ENCODE assay signal across 14 cellular contexts in the genomic region with DNA sequence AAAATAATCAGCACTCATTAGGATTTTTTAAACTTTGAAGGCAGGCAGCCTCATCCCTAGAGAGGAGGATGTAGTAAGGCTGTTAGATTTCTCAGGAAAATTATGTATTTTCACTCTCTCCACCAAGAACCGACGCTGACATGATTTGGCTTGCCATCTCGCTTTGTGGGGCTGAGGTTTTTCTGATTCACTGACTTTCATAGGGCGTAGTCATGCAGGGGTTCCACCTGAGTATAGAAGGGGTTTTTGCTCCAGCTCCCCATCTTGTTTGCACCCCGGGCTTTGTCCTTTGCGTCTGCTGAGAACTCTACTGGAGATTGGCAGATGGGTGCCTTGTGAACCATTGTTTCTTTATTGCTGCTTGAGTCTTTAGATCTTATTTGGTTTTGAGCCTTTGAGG.
DNase-seq lines count a peak whose midpoint lies in the region; ATAC-seq and TF ChIP-seq lines count a peak whose summit lies in the region.
"Had no signal": no experiment of that assay in that cellular context is flagged by ENCODE, and none has a peak within 500 bp of the region (broad histone marks: within the 10 kb centered on the region; RNA-seq: fewer than 3 reads in every experiment).

No MANE protein-coding gene starts in this region.

- no peaks in the 10 kb centered on the region for H3K36me3 ChIP-seq in OCI-LY3 (replicated peaks; ENCODE audit: low read depth, low read length)

- no peak overlapping the region for H3K9ac ChIP-seq in OCI-LY3 (ENCODE audit: low read length)
- H3K9ac ChIP-seq: GM23248 had no signal

- no peaks in the 10 kb centered on the region for H3K79me2 ChIP-seq in OCI-LY3 (ENCODE audit: low read length)

- H2AFZ ChIP-seq in OCI-LY3 (ENCODE audit: low read depth, low read length): no peak overlapping the region
- H2AFZ ChIP-seq: GM23248 had no signal

- H3K4me3 ChIP-seq in OCI-LY3 (ENCODE audit: low read length): no peak overlapping the region; the same call in 1 of the 2 replicates
- H3K4me3 ChIP-seq: GM23248, K562 had no signal

- peak overlapping the region; percentile 36 for H3K4me2 ChIP-seq in OCI-LY3 (ENCODE audit: low read length)

- no peaks in the 10 kb centered on the region for H3K9me3 ChIP-seq in OCI-LY3 (ENCODE audit: insufficient read depth, low read length)

- peaks cover 13% of the 10 kb centered on the region for H3K4me1 ChIP-seq in OCI-LY3 (ENCODE audit: low read length)

- H4K20me1 ChIP-seq in OCI-LY3 (ENCODE audit: insufficient read depth, low read length): no peaks in the 10 kb centered on the region

- TF ChIP-seq CTCF in OCI-LY3 (IDR thresholded peaks at IDR 0.05; ENCODE audit: low read depth, low read length): no peak

- no peaks in the 10 kb centered on the region for H3K27me3 ChIP-seq in OCI-LY3 (ENCODE audit: low read depth, low read length)

- no peak overlapping the region for H3K27ac ChIP-seq in OCI-LY3 (ENCODE audit: low read length)
- H3K27ac ChIP-seq: GM23248 had no signal

- ATAC-seq in GM18907 (IDR thresholded peaks at IDR 0.05; ENCODE audit: unreplicated experiment) (peak; percentile 45), HG02798 (IDR thresholded peaks at IDR 0.05; ENCODE audit: poor library complexity, unreplicated experiment) (peak; percentile 34), HG03159 (IDR thresholded peaks at IDR 0.05; ENCODE audit: unreplicated experiment) (no peak), HG02840 (IDR thresholded peaks at IDR 0.05; ENCODE audit: low FRiP score, unreplicated experiment) (no peak), GM19455 (IDR thresholded peaks at IDR 0.05; ENCODE audit: unreplicated experiment) (no peak)
- ATAC-seq: K562 had no signal

- no peak for DNase-seq in T-helper 2 cell
- DNase-seq: C1 segment of cervical spinal cord; CD4-positive, alpha-beta T cell; DMS79; GM23248; H7; Karpas-422 had no signal

Comparison
In these comparisons a context has a peak if more than half of its experiments do, and no peak if none do; other contexts are left out.
1. ATAC-seq: peak in GM18907 (single experiment) and HG02798 (single experiment); none in HG03159 (single experiment), HG02840 (single experiment) and GM19455 (single experiment).